In genomic region chr9:121354141-121354540, GRCh38 we compare ENCODE assay signal across 11 cellular contexts. TPM values are rescaled to one million over a fixed set of nuclear protein-coding genes. Genes with fewer than 3 reads are reported as not detected.
A peak's percentile ranks its signal among the peaks of the same experiment; 100 is the strongest.
DNase-seq lines count a peak whose midpoint lies in the region; ATAC-seq, FAIRE-seq and TF ChIP-seq lines count a peak whose summit lies in the region.
"Had no signal": no experiment of that assay in that cellular context is flagged by ENCODE, and none has a peak within 500 bp of the region (broad histone marks: within the 10 kb centered on the region; RNA-seq: fewer than 3 reads in every experiment).

No MANE protein-coding gene starts in this region.

- H3K4me1 ChIP-seq in kidney (ENCODE audit: control insufficient read depth in 1 of 2, insufficient read depth in 1 of 2, low read depth in 1 of 2, low read length in 2 of 2) (peaks cover 20 to 22% of the 10 kb centered on the region in 2 donors), stomach (peaks cover 62 to 100% (median 86%) of the 10 kb centered on the region in 4 donors)

- H3K27me3 ChIP-seq in stomach = no peaks in the 10 kb centered on the region

- WGBS in stomach, 5 donors = 15 to 35% (median 25%) methylated on average over 5 of the region's 5 CpGs

- no peaks in the 10 kb centered on the region for H3K9me3 ChIP-seq in kidney (ENCODE audit: control insufficient read depth in 1 of 2, low read length in 2 of 2)
- no peaks in the 10 kb centered on the region for H3K9me3 ChIP-seq in stomach

- peaks cover 68% of the 10 kb centered on the region for H3K36me3 Mint-ChIP-seq in activated T-helper 17 cell treated with anti-CD3 and anti-CD28 coated beads, Interleukin-2, amount 50 U/mL, for 72 hours (ENCODE audit: low read depth)
- H3K36me3 Mint-ChIP-seq: IgD-negative memory B cell had no signal

- peaks cover 41% of the 10 kb centered on the region for H3K4me1 Mint-ChIP-seq in activated T-helper 17 cell treated with anti-CD3 and anti-CD28 coated beads, Interleukin-2, amount 50 U/mL, for 72 hours

- no peak for TF ChIP-seq POLR2A in stomach (IDR thresholded peaks at IDR 0.05)

- no peak for DNase-seq in kidney
- DNase-seq in stomach = no peak
- no peak for DNase-seq in COR-L47 (lab: John Stamatoyannopoulos, UW)
- DNase-seq in GOT3 (lab: John Stamatoyannopoulos, UW) = no peak
- no peak for DNase-seq in HK-2 (ENCODE audit: unreplicated experiment)
- DNase-seq: H7 had no signal

- ATAC-seq in HG02610 (IDR thresholded peaks at IDR 0.05; ENCODE audit: unreplicated experiment) = peak; percentile 5
- peak; percentile 20 for ATAC-seq in activated T-helper 17 cell treated with anti-CD3 and anti-CD28 coated beads, Interleukin-2, amount 50 U/mL, for 72 hours (replicated peaks)
- no peak for ATAC-seq in GM18868 (IDR thresholded peaks at IDR 0.05; ENCODE audit: unreplicated experiment)

- H3K36me3 ChIP-seq in kidney (ENCODE audit: control insufficient read depth in 1 of 2, insufficient read depth in 2 of 2, low read length in 2 of 2) (peaks cover 12 to 24% of the 10 kb centered on the region in 2 donors), stomach (peaks cover 0 to 45% (median 38%) of the 10 kb centered on the region in 4 donors)

- no peak for FAIRE-seq in kidney (lab: Jason Lieb, UNC)
- FAIRE-seq: keratinocyte had no signal

- intact Hi-C loops in kidney (cut with DNase I) (no loop called here), stomach (cut with DNase I; ENCODE audit: low total_unique reads) (no loop called here)

- H3K9me3 Mint-ChIP-seq in activated T-helper 17 cell treated with anti-CD3 and anti-CD28 coated beads, Interleukin-2, amount 50 U/mL, for 72 hours = no peaks in the 10 kb centered on the region
- H3K9me3 Mint-ChIP-seq: IgD-negative memory B cell had no signal

- H3K27me3 Mint-ChIP-seq in activated T-helper 17 cell treated with anti-CD3 and anti-CD28 coated beads, Interleukin-2, amount 50 U/mL, for 72 hours = no peaks in the 10 kb centered on the region
- H3K27me3 Mint-ChIP-seq: IgD-negative memory B cell had no signal

- H3K27ac Mint-ChIP-seq in activated T-helper 17 cell treated with anti-CD3 and anti-CD28 coated beads, Interleukin-2, amount 50 U/mL, for 72 hours = peak overlapping the region; percentile 73

- no peak for TF ChIP-seq CTCF in kidney (IDR thresholded peaks at IDR 0.05; ENCODE audit: borderline replicate concordance, extremely low read depth, insufficient read depth)
- TF ChIP-seq CTCF in stomach (IDR thresholded peaks at IDR 0.05) = no peak

- H3K4me3 Mint-ChIP-seq in activated T-helper 17 cell treated with anti-CD3 and anti-CD28 coated beads, Interleukin-2, amount 50 U/mL, for 72 hours = peak overlapping the region; percentile 59

- H3K27ac ChIP-seq in kidney (ENCODE audit: low read depth in 2 of 2, low read length in 2 of 2) (peak overlapping the region; percentile 32 to 71), stomach (peak overlapping the region; percentile 65 to 85 (median 77))

- H3K4me3 ChIP-seq in kidney (ENCODE audit: low read length in 2 of 2) (no peak overlapping the region), stomach (no peak overlapping the region)

- TF ChIP-seq EP300 in stomach (IDR thresholded peaks at IDR 0.05) = no peak

- peak overlapping the region in 1 of 2 donors; percentile 20 for H3K9ac ChIP-seq in kidney (ENCODE audit: low read length in 2 of 2)

RNA-seq across cellular contexts. Expression of gene STOM, which starts 15.9 kb away (rescaled TPM):
- total RNA-seq in activated T-helper 17 cell treated with anti-CD3 and anti-CD28 coated beads, Interleukin-2, amount 50 U/mL, for 72 hours = 10 to 100 TPM; 50.8 to 69.4 TPM
- total RNA-seq in kidney = 229 TPM
- 165 TPM for polyA plus RNA-seq in kidney (ENCODE audit: insufficient read depth, low read depth, low replicate concordance)
- total RNA-seq in stomach = 100 to 1,000 TPM in 4 of 5 donors, 10 to 100 TPM in 1; 85.7 to 238 (median 137) TPM
- polyA plus RNA-seq in stomach = 100 to 1,000 TPM in 1 of 3 donors, 10 to 100 TPM in 2; 35.3 to 174 (median 45.6) TPM
